In genomic region chr6:142455957-142456589, GRCh38 we compare ENCODE assay signal across 23 cellular contexts.
"Had no signal": no experiment of that assay in that cellular context is flagged by ENCODE, and none has a peak within 500 bp of the region (broad histone marks: within the 10 kb centered on the region; RNA-seq: fewer than 3 reads in every experiment).

No MANE protein-coding gene starts in this region.

- H3K4me3 ChIP-seq: coronary artery, gastrocnemius medialis, left lung, mucosa of descending colon, prostate gland, sigmoid colon, spleen, thoracic aorta, tibial nerve, upper lobe of left lung had no signal

- H3K4me1 Mint-ChIP-seq: mesothelial cell of epicardium, naive B cell, neural crest cell had no signal

- H3K9me3 Mint-ChIP-seq: mesothelial cell of epicardium, neural crest cell had no signal

- ATAC-seq: gastrocnemius medialis; left lung; mucosa of descending colon; natural killer cell treated with Interleukin-12 subunit alpha and Interleukin-12 subunit beta and Interleukin-15 and Interleukin-18, amount 100 ng/mL, for 72 hours; right cardiac atrium; stimulated activated naive B cell treated with anti-CD40 and anti-IgM and Interleukin-4, amounts not matched to agents 10 μg/mL and 1 μg/mL and 100 μg/mL, for 72 hours had no signal

- H3K27me3 ChIP-seq: gastrocnemius medialis, left lung, sigmoid colon, spleen, tibial nerve, upper lobe of left lung had no signal

- H3K27me3 Mint-ChIP-seq: naive B cell; stimulated activated naive CD8-positive, alpha-beta T cell treated with anti-CD3 and anti-CD28 coated beads, Interleukin-15, Interleukin-2, amounts not matched to agents 100 ng/mL and 50 ng/mL, for 24 hours had no signal

- H3K4me1 ChIP-seq: gastrocnemius medialis, left lung, prostate gland, sigmoid colon, spleen, tibial nerve, upper lobe of left lung had no signal

- H3K4me3 Mint-ChIP-seq: mesothelial cell of epicardium; naive B cell; natural killer cell treated with Interleukin-12 subunit alpha and Interleukin-12 subunit beta and Interleukin-15 and Interleukin-18, amount 100 ng/mL, for 72 hours; neural crest cell; stimulated activated naive B cell treated with anti-CD40 and anti-IgM and Interleukin-4, amounts not matched to agents 10 μg/mL and 1 μg/mL and 100 μg/mL, for 72 hours; stimulated activated naive CD8-positive, alpha-beta T cell treated with anti-CD3 and anti-CD28 coated beads, Interleukin-15, Interleukin-2, amounts not matched to agents 100 ng/mL and 50 ng/mL, for 24 hours had no signal

- DNase-seq: dermis blood vessel endothelial cell; effector memory CD4-positive, alpha-beta T cell; foreskin fibroblast; gastrocnemius medialis; head of caudate nucleus; left lung; mesenchymal stem cell; mucosa of descending colon; naive B cell; right cardiac atrium; sigmoid colon; spleen; stimulated activated CD4-positive, alpha-beta T cell treated with anti-CD3 and anti-CD28 coated beads, Interleukin-4, amount 100 ng/mL, for 4 hours; stimulated activated naive B cell treated with anti-CD40 and anti-IgM and Interleukin-4, amounts not matched to agents 10 μg/mL and 1 μg/mL and 100 μg/mL, for 72 hours; upper lobe of left lung had no signal

- H3K27ac Mint-ChIP-seq: mesothelial cell of epicardium; naive B cell; natural killer cell treated with Interleukin-12 subunit alpha and Interleukin-12 subunit beta and Interleukin-15 and Interleukin-18, amount 100 ng/mL, for 72 hours; stimulated activated naive B cell treated with anti-CD40 and anti-IgM and Interleukin-4, amounts not matched to agents 10 μg/mL and 1 μg/mL and 100 μg/mL, for 72 hours; stimulated activated naive CD8-positive, alpha-beta T cell treated with anti-CD3 and anti-CD28 coated beads, Interleukin-15, Interleukin-2, amounts not matched to agents 100 ng/mL and 50 ng/mL, for 24 hours had no signal

- H3K36me3 Mint-ChIP-seq: naive B cell; natural killer cell treated with Interleukin-12 subunit alpha and Interleukin-12 subunit beta and Interleukin-15 and Interleukin-18, amount 100 ng/mL, for 72 hours; stimulated activated naive B cell treated with anti-CD40 and anti-IgM and Interleukin-4, amounts not matched to agents 10 μg/mL and 1 μg/mL and 100 μg/mL, for 72 hours had no signal

- H3K9me3 ChIP-seq: gastrocnemius medialis, left lung, mucosa of descending colon, prostate gland, sigmoid colon, thoracic aorta, tibial nerve, upper lobe of left lung had no signal

- H3K27ac ChIP-seq: coronary artery, gastrocnemius medialis, left lung, prostate gland, sigmoid colon, spleen, thoracic aorta, tibial nerve, upper lobe of left lung had no signal

- H3K36me3 ChIP-seq: gastrocnemius medialis, left lung, prostate gland, sigmoid colon, spleen, thoracic aorta, upper lobe of left lung had no signal
